1 cellular context compared by ENCODE assay signal in genomic region chr4:160353548-160353947, GRCh38.
TF ChIP-seq lines count a peak whose summit lies in the region.

No MANE protein-coding gene starts in this region.

TF ChIP-seq in HepG2, 621 proteins besides CTCF, POLR2A, EP300 and RAD21:
- TF ChIP-seq ZNF710 (CRISPR knock-in tag; IDR thresholded peaks at IDR 0.05; ENCODE audit: borderline replicate concordance): no peak
- TF ChIP-seq SP4 (CRISPR knock-in tag; IDR thresholded peaks at IDR 0.05): no peak
- no peak for TF ChIP-seq EEA1 (CRISPR knock-in tag; IDR thresholded peaks at IDR 0.05; ENCODE audit: borderline replicate concordance)
- no peak for TF ChIP-seq MED1 (CRISPR knock-in tag; IDR thresholded peaks at IDR 0.05)
- no peak for TF ChIP-seq HNRNPLL (IDR thresholded peaks at IDR 0.05; ENCODE audit: low read depth, low read length, poor library complexity, severe bottlenecking)
- no peak for TF ChIP-seq KDM1A (CRISPR knock-in tag; IDR thresholded peaks at IDR 0.05)
- no peak for TF ChIP-seq AGO2 (optimal IDR thresholded peaks at IDR 0.05; ENCODE audit: low read depth, low read length)
- TF ChIP-seq GPBP1L1 (CRISPR knock-in tag; IDR thresholded peaks at IDR 0.05): no peak
- no peak for TF ChIP-seq BATF2 (CRISPR knock-in tag; IDR thresholded peaks at IDR 0.05)
- TF ChIP-seq ZNF609 (CRISPR knock-in tag; IDR thresholded peaks at IDR 0.05; ENCODE audit: borderline replicate concordance): no peak
- no peak for TF ChIP-seq ZNF607 (CRISPR knock-in tag; IDR thresholded peaks at IDR 0.05; ENCODE audit: borderline replicate concordance)
- no peak for TF ChIP-seq NCOA2 (CRISPR knock-in tag; IDR thresholded peaks at IDR 0.05)
- TF ChIP-seq MTERF4 (CRISPR knock-in tag; IDR thresholded peaks at IDR 0.05): no peak
- TF ChIP-seq AGO1 (IDR thresholded peaks at IDR 0.05; ENCODE audit: low read depth, low read length, poor library complexity, severe bottlenecking): no peak
- no peak for TF ChIP-seq CREM (IDR thresholded peaks at IDR 0.05)
- no peak for TF ChIP-seq CREM (CRISPR knock-in tag; IDR thresholded peaks at IDR 0.05)
